16 cellular contexts compared by ENCODE assay signal in genomic region chr13:88005188-88005587, GRCh38.
DNase-seq lines count a peak whose midpoint lies in the region; ATAC-seq, FAIRE-seq and TF ChIP-seq lines count a peak whose summit lies in the region.
"Had no signal": no experiment of that assay in that cellular context is flagged by ENCODE, and none has a peak within 500 bp of the region (broad histone marks: within the 10 kb centered on the region; RNA-seq: fewer than 3 reads in every experiment).

No MANE protein-coding gene starts in this region.

- H3K9ac ChIP-seq in OCI-LY3 (ENCODE audit: low read length) (no peak overlapping the region), H1 (replicated peaks in 1 of 4; ENCODE audit: extremely low read depth in 1 of 4, low read depth in 3 of 4, low read length in 3 of 4) (no peak overlapping the region), colonic mucosa (ENCODE audit: low read depth in 2 of 2, low read length in 2 of 2) (no peak overlapping the region)

- H3K23me2 ChIP-seq in H1 (ENCODE audit: low read depth, low read length), result no peaks in the 10 kb centered on the region

- 0 out of 4 replicates have a peak, but pooled peaks have one; percentile 9 to 11 for TF ChIP-seq RAD21 in H1 (IDR thresholded peaks at IDR 0.05 in 1 of 2, conservative IDR thresholded peaks at IDR 0.05 in 1 of 2; ENCODE audit: low read depth in 2 of 2, low read length in 2 of 2)

- H3K36me3 ChIP-seq in OCI-LY3 (replicated peaks; ENCODE audit: low read depth, low read length), result no peaks in the 10 kb centered on the region
- no peaks in the 10 kb centered on the region for H3K36me3 ChIP-seq in H1 (ENCODE audit: control insufficient read depth in 2 of 4, insufficient read depth in 4 of 4, low read length in 3 of 4)
- no peaks in the 10 kb centered on the region for H3K36me3 ChIP-seq in upper lobe of right lung
- H3K36me3 ChIP-seq in colonic mucosa, result no peaks in the 10 kb centered on the region
- H3K36me3 ChIP-seq: breast epithelium, Peyer's patch had no signal

- TF ChIP-seq POLR2A in H1 (IDR thresholded peaks at IDR 0.05; ENCODE audit: control extremely low read depth in 1 of 2, low read depth in 2 of 2, low read length in 2 of 2), result no peak

- no peak overlapping the region for H4K8ac ChIP-seq in H1 (ENCODE audit: extremely low read depth, insufficient read depth, low read length)

- no peak overlapping the region for H3K23ac ChIP-seq in H1 (ENCODE audit: insufficient read length)

- H3K4me1 ChIP-seq in OCI-LY3 (ENCODE audit: low read length), result no peaks in the 10 kb centered on the region
- no peaks in the 10 kb centered on the region for H3K4me1 ChIP-seq in H1 (replicated peaks in 1 of 4; ENCODE audit: control insufficient read depth in 3 of 4, insufficient read depth in 4 of 4, low read length in 3 of 4)
- no peaks in the 10 kb centered on the region for H3K4me1 ChIP-seq in upper lobe of right lung
- no peaks in the 10 kb centered on the region for H3K4me1 ChIP-seq in colonic mucosa
- H3K4me1 ChIP-seq: breast epithelium, Peyer's patch, psoas muscle had no signal

- peak overlapping the region; percentile 59 for H4K91ac ChIP-seq in H1 (replicated peaks; ENCODE audit: insufficient read length, low read length)

- H3K4me3 ChIP-seq in OCI-LY3 (ENCODE audit: low read length) (no peak overlapping the region), H1 (ENCODE audit: extremely low read depth in 1 of 4, insufficient read depth in 2 of 4, low read depth in 3 of 4, low read length in 4 of 4) (no peak overlapping the region), upper lobe of right lung (no peak overlapping the region), colonic mucosa (no peak overlapping the region)
- H3K4me3 ChIP-seq: breast epithelium, Peyer's patch, psoas muscle had no signal

- H3K27me3 ChIP-seq in OCI-LY3 (ENCODE audit: low read depth, low read length) (no peaks in the 10 kb centered on the region), H1 (replicated peaks in 1 of 4; ENCODE audit: control insufficient read depth in 3 of 4, extremely low read depth in 1 of 4, insufficient read depth in 3 of 4, low read length in 3 of 4) (no peaks in the 10 kb centered on the region), upper lobe of right lung (no peaks in the 10 kb centered on the region), colonic mucosa (no peaks in the 10 kb centered on the region)
- H3K27me3 ChIP-seq: breast epithelium, Peyer's patch had no signal

- H3K27ac ChIP-seq in OCI-LY3 (ENCODE audit: low read length) (no peak overlapping the region), H1 (ENCODE audit: low read depth, low read length) (no peak overlapping the region), upper lobe of right lung (no peak overlapping the region), colonic mucosa (no peak overlapping the region)
- H3K27ac ChIP-seq: breast epithelium, Peyer's patch, psoas muscle had no signal

- no peak overlapping the region for H2BK5ac ChIP-seq in H1 (ENCODE audit: low read depth, low read length)

- H3K79me1 ChIP-seq in H1 (ENCODE audit: low read depth, low read length), result no peaks in the 10 kb centered on the region

- no peaks in the 10 kb centered on the region for H4K20me1 ChIP-seq in OCI-LY3 (ENCODE audit: insufficient read depth, low read length)
- no peaks in the 10 kb centered on the region for H4K20me1 ChIP-seq in H1 (replicated peaks in 1 of 2; ENCODE audit: control insufficient read depth in 1 of 2, insufficient read depth in 2 of 2, low read length in 2 of 2)

- peak overlapping the region; percentile 39; the same call in 1 of the 2 replicates for H2AK5ac ChIP-seq in H1 (ENCODE audit: low read depth, low read length)

- no peak overlapping the region for H3K4ac ChIP-seq in H1 (replicated peaks; ENCODE audit: insufficient read length, low read depth, low read length)

- H3K56ac ChIP-seq in H1 (replicated peaks; ENCODE audit: insufficient read length, low read depth, low read length), result no peak overlapping the region

- POLR2A ChIA-PET in H1 (lab: Charles Lee; ENCODE audit: partially characterized antibody), result no interaction called here

- no peak overlapping the region for H3K18ac ChIP-seq in H1 (ENCODE audit: extremely low read depth, low read length)

- ATAC-seq in upper lobe of right lung, result peak; percentile 24
- ATAC-seq: psoas muscle had no signal

- WGBS in H1 (ENCODE audit: extremely low coverage in 1 of 2, insufficient coverage in 1 of 2, insufficient read length in 1 of 2, insufficient replicate concordance in 2 of 2, low coverage in 1 of 2, low lambda C conversion rate in 2 of 2, missing lambda C conversion rate in 1 of 2), 2 experiments, result 90% methylated on average over 2 of the region's 2 CpGs; no CpG with 5 or more reads in 1 of the 2 experiments

- TF ChIP-seq EP300 in H1 (IDR thresholded peaks at IDR 0.05; ENCODE audit: borderline replicate concordance in 1 of 2, low read depth in 2 of 2, low read length in 2 of 2), result no peak

- H2AFZ ChIP-seq in OCI-LY3 (ENCODE audit: low read depth, low read length), result no peak overlapping the region
- no peak overlapping the region for H2AFZ ChIP-seq in H1 (ENCODE audit: low read length)

- H2BK20ac ChIP-seq in H1 (ENCODE audit: low read length), result no peak overlapping the region

- CTCF ChIA-PET in H1 (lab: Charles Lee; ENCODE audit: partially characterized antibody), result no interaction called here

- peak; percentile 48 for DNase-seq in HCEC 1CT
- no peak for DNase-seq in H1 (ENCODE audit: low read depth in 1 of 2, low spot score in 2 of 2)
- no peak for DNase-seq in upper lobe of right lung
- DNase-seq in effector CD8-positive, alpha-beta T cell (lab: John Stamatoyannopoulos, UW), result no peak
- no peak for DNase-seq in colonic mucosa
- DNase-seq in CD1c-positive myeloid dendritic cell (ENCODE audit: extremely low spot score), result no peak
- DNase-seq: activated CD4-positive, alpha-beta T cell treated with anti-CD3 and anti-CD28 coated beads, Interleukin-2, amount 50 U/mL, for 4 hours; CD4-positive, CD25-positive, alpha-beta regulatory T cell; hippocampal formation; kidney; NCI-H2029; psoas muscle; stimulated activated CD4-positive, alpha-beta T cell treated with anti-CD3 and anti-CD28 coated beads, Interleukin-12 subunit alpha, Interleukin-12 subunit beta, amount 100 ng/mL, for 4 hours had no signal

- H4K5ac ChIP-seq in H1 (ENCODE audit: insufficient read length, low read depth, low read length), result no peak overlapping the region

- H3K79me2 ChIP-seq in OCI-LY3 (ENCODE audit: low read length) (no peaks in the 10 kb centered on the region), H1 (ENCODE audit: control insufficient read depth in 1 of 2, insufficient read depth in 2 of 2, low read length in 2 of 2) (no peaks in the 10 kb centered on the region)

- H3K9me3 ChIP-seq in OCI-LY3 (ENCODE audit: insufficient read depth, low read length) (no peaks in the 10 kb centered on the region), H1 (ENCODE audit: insufficient read depth in 2 of 2, low read depth in 1 of 2, low read length in 1 of 2) (no peaks in the 10 kb centered on the region), upper lobe of right lung (no peaks in the 10 kb centered on the region), colonic mucosa (no peaks in the 10 kb centered on the region)
- H3K9me3 ChIP-seq: breast epithelium, Peyer's patch, psoas muscle had no signal

- no peak overlapping the region for H2BK120ac ChIP-seq in H1 (replicated peaks; ENCODE audit: low read depth, low read length)

- no peak overlapping the region for H3K14ac ChIP-seq in H1 (ENCODE audit: insufficient read length)

- no peak for FAIRE-seq in H1 (lab: Jason Lieb, UNC)
- FAIRE-seq: kidney had no signal

- intact Hi-C loops in upper lobe of right lung (cut with DNase I), result no loop called here
- intact Hi-C loops in colonic mucosa (cut with DNase I), result no loop called here

- H3K4me2 ChIP-seq in OCI-LY3 (ENCODE audit: low read length) (no peak overlapping the region), H1 (ENCODE audit: insufficient read depth in 1 of 2, low read depth in 2 of 2, low read length in 2 of 2) (no peak overlapping the region)

- H2BK15ac ChIP-seq in H1 (ENCODE audit: low read length), result no peak overlapping the region

- TF ChIP-seq CTCF in OCI-LY3 (IDR thresholded peaks at IDR 0.05; ENCODE audit: low read depth, low read length) (peak; percentile 49), H1 (IDR thresholded peaks at IDR 0.05; ENCODE audit: control extremely low read depth in 1 of 3, insufficient read depth in 1 of 3, low read depth in 1 of 3, low read length in 3 of 3) (no peak), upper lobe of right lung (IDR thresholded peaks at IDR 0.05) (peak; percentile 9), colonic mucosa (IDR thresholded peaks at IDR 0.05) (no peak)

- H2BK12ac ChIP-seq in H1 (ENCODE audit: low read depth, low read length), result no peak overlapping the region

TF ChIP-seq in H1, 55 proteins besides CTCF, POLR2A, EP300 and RAD21:
- no peak for TF ChIP-seq JUND (IDR thresholded peaks at IDR 0.05; ENCODE audit: low read length)
- TF ChIP-seq POLR2AphosphoS5 (IDR thresholded peaks at IDR 0.05; ENCODE audit: low read depth, low read length), result no peak
- no peak for TF ChIP-seq GTF2F1 (IDR thresholded peaks at IDR 0.05; ENCODE audit: borderline replicate concordance, low read depth, low read length)
- TF ChIP-seq SIN3A (conservative IDR thresholded peaks at IDR 0.05 in 1 of 2, IDR thresholded peaks at IDR 0.05 in 1 of 2; ENCODE audit: low read depth in 1 of 2, low read length in 2 of 2), result no peak
- TF ChIP-seq HDAC2 (IDR thresholded peaks at IDR 0.05; ENCODE audit: borderline replicate concordance in 1 of 2, low read depth in 2 of 2, low read length in 2 of 2), result no peak
- no peak for TF ChIP-seq SRF (IDR thresholded peaks at IDR 0.05; ENCODE audit: low read depth, low read length)
- TF ChIP-seq RXRA (IDR thresholded peaks at IDR 0.05; ENCODE audit: insufficient read depth, low read depth, low read length), result no peak
- TF ChIP-seq CTBP2 (IDR thresholded peaks at IDR 0.05; ENCODE audit: borderline replicate concordance, insufficient read depth, insufficient read length, low read length), result no peak
- no peak for TF ChIP-seq HDAC6 (IDR thresholded peaks at IDR 0.05; ENCODE audit: low read depth, low read length)
- no peak for TF ChIP-seq ASH2L (IDR thresholded peaks at IDR 0.05; ENCODE audit: low read length)
- no peak for TF ChIP-seq CREB1 (IDR thresholded peaks at IDR 0.05)
- no peak for TF ChIP-seq RBBP5 (IDR thresholded peaks at IDR 0.05; ENCODE audit: borderline replicate concordance, low read depth, low read length)
- TF ChIP-seq SAP30 (IDR thresholded peaks at IDR 0.05; ENCODE audit: insufficient read depth, insufficient replicate concordance, low read length), result no peak
- no peak for TF ChIP-seq SUZ12 (IDR thresholded peaks at IDR 0.05; ENCODE audit: low read length)
- TF ChIP-seq KDM4A (IDR thresholded peaks at IDR 0.05; ENCODE audit: low read depth, low read length, severe bottlenecking), result no peak
- no peak for TF ChIP-seq MAX (IDR thresholded peaks at IDR 0.05)
- no peak for TF ChIP-seq MAFK (IDR thresholded peaks at IDR 0.05; ENCODE audit: low read depth, low read length)
- TF ChIP-seq POU5F1 (IDR thresholded peaks at IDR 0.05; ENCODE audit: low read depth, low read length), result no peak

Comparison
In these comparisons a context has a peak if more than half of its experiments do, and no peak if none do; other contexts are left out.
1. CTCF ChIP-seq: peak in OCI-LY3 (single experiment) and upper lobe of right lung (single experiment); none in H1 (0 of 3) and colonic mucosa (single experiment).